8 cellular contexts compared by ENCODE assay signal in the genomic region with DNA sequence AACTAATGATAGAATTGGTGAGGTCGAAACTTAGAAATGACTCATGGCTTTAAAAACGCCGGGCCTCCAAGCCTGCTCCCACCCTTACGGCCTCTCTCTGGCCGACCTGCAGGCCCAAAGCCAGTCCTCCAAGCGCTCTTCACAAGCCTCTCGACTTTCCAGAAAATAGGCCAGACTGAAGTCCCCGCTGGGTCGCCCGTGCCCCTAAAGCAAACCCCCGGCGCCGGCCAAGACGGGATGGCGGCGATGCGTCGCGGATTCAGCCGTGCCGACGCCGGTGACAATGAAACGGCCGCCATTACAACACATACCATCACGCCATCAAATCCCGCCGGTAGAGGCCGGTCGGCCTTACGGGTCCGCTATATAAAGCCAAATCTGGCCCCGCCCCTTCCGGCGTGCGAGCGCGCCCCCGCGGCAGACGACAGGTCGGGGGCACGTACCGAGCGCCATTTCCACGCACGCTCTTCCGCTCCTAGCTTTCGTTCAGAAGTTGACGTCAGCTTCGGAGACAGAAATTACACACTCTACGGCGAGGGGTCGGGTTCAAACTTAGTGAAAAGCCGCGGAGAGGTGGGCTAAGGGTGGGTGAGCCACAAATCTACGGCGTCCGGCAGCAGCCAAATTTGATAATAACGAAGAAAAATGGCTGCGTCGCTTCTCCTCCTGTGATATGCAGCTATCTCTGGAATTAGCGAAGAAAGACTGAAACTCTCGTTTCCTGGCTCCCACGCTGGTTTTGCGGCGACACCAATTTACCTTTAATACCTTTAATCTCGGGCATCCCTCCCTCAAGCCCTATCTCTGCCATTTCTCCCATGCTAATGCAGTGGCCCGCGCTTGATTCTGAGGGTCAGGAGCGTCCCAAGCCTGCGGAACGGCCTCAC. TPM values are rescaled to one million over a fixed set of nuclear protein-coding genes. Genes with fewer than 3 reads are reported as not detected.
A peak's percentile ranks its signal among the peaks of the same experiment; 100 is the strongest.
DNase-seq lines count a peak whose midpoint lies in the region; ATAC-seq and TF ChIP-seq lines count a peak whose summit lies in the region.

Gene RPL3, minus strand, starts transcription at position 340 of the 887 bp plus-strand sequence. Its CDS starts 26 bp downstream, at position 314.

- WGBS in tibial nerve, 2 donors, result 1% methylated on average over 44 to 45 of the region's 73 CpGs

- H3K9me3 Mint-ChIP-seq in activated naive CD8-positive, alpha-beta T cell treated with anti-CD3 and anti-CD28 coated beads, Interleukin-2, amount 50 U/mL, for 24 hours, result no peaks in the 10 kb centered on the region

- H3K27ac ChIP-seq in parathyroid adenoma (peak within 1 kb of the TSS; percentile 98), tibial nerve (peak within 1 kb of the TSS; percentile 92 to 99 (median 96))

- H3K4me1 Mint-ChIP-seq in activated naive CD8-positive, alpha-beta T cell treated with anti-CD3 and anti-CD28 coated beads, Interleukin-2, amount 50 U/mL, for 24 hours, result peaks cover 52% of the 10 kb centered on the region

- no peaks in the 10 kb centered on the region for H3K36me3 ChIP-seq in parathyroid adenoma (ENCODE audit: control insufficient read depth, insufficient read depth, low read length)
- peaks cover 2 to 37% (median 21%) of the 10 kb centered on the region in 3 donors for H3K36me3 ChIP-seq in tibial nerve

- H3K4me1 ChIP-seq in parathyroid adenoma (peaks cover 6% of the 10 kb centered on the region), tibial nerve (peaks cover 0 to 47% (median 33%) of the 10 kb centered on the region in 4 donors)

- TF ChIP-seq POLR2A in GM10847 (IDR thresholded peaks at IDR 0.05; ENCODE audit: extremely low read depth, insufficient read length) (peak; percentile 100), tibial nerve (IDR thresholded peaks at IDR 0.05) (peak; percentile 83 to 92)

- DNase-seq in NCI-H1417 (lab: John Stamatoyannopoulos, UW) (peak; percentile 90 to 99 (median 96)), SW480 (ENCODE audit: low spot score) (peak; percentile 96), Right ventricle myocardium superior (peak; percentile 99), tibial nerve (ENCODE audit: low spot score in 2 of 2) (peak; percentile 97 to 98)
- DNase-seq in activated naive CD8-positive, alpha-beta T cell treated with anti-CD3 and anti-CD28 coated beads, Interleukin-2, amount 50 U/mL, for 24 hours, result peak; percentile 97

- H3K4me3 ChIP-seq in parathyroid adenoma (ENCODE audit: low read depth, low read length), result peak within 1 kb of the TSS; percentile 97
- peak within 1 kb of the TSS; percentile 63 to 76 (median 74) for H3K4me3 ChIP-seq in tibial nerve

- peak within 1 kb of the TSS; percentile 95 for H3K4me3 Mint-ChIP-seq in activated naive CD8-positive, alpha-beta T cell treated with anti-CD3 and anti-CD28 coated beads, Interleukin-2, amount 50 U/mL, for 24 hours

- H3K27ac Mint-ChIP-seq in activated naive CD8-positive, alpha-beta T cell treated with anti-CD3 and anti-CD28 coated beads, Interleukin-2, amount 50 U/mL, for 24 hours, result peak within 1 kb of the TSS; percentile 100

- H3K27me3 ChIP-seq in parathyroid adenoma (ENCODE audit: control insufficient read depth, insufficient read depth, low read length) (no peaks in the 10 kb centered on the region), tibial nerve (no peaks in the 10 kb centered on the region)

- peak; percentile 88 for ATAC-seq in HG02678 (IDR thresholded peaks at IDR 0.05; ENCODE audit: unreplicated experiment)
- peak; percentile 79 for ATAC-seq in activated naive CD8-positive, alpha-beta T cell treated with anti-CD3 and anti-CD28 coated beads, Interleukin-2, amount 50 U/mL, for 24 hours
- peak; percentile 93 for ATAC-seq in Right ventricle myocardium superior (ENCODE audit: poor library complexity)

- TF ChIP-seq CTCF in parathyroid adenoma (IDR thresholded peaks at IDR 0.05) (no peak), tibial nerve (IDR thresholded peaks at IDR 0.05) (peak in 3 of 5 experiments; percentile 31 to 69 (median 44))

- H3K36me3 Mint-ChIP-seq in activated naive CD8-positive, alpha-beta T cell treated with anti-CD3 and anti-CD28 coated beads, Interleukin-2, amount 50 U/mL, for 24 hours (ENCODE audit: low read depth), result peaks cover 56% of the 10 kb centered on the region

- H3K79me2 ChIP-seq in parathyroid adenoma, result peaks cover 4% of the 10 kb centered on the region

- H3K9ac ChIP-seq in parathyroid adenoma, result peak within 1 kb of the TSS; percentile 80

- peak; percentile 97 to 100 for TF ChIP-seq EP300 in tibial nerve (IDR thresholded peaks at IDR 0.05)

- peaks cover 3% of the 10 kb centered on the region for H3K27me3 Mint-ChIP-seq in activated naive CD8-positive, alpha-beta T cell treated with anti-CD3 and anti-CD28 coated beads, Interleukin-2, amount 50 U/mL, for 24 hours

- peak within 1 kb of the TSS; percentile 87 for H2AFZ ChIP-seq in parathyroid adenoma

- intact Hi-C loops in Right ventricle myocardium superior (cut with DNase I), result no loop called here

- H3K9me3 ChIP-seq in parathyroid adenoma (ENCODE audit: control insufficient read depth, low read length) (no peaks in the 10 kb centered on the region), tibial nerve (no peaks in the 10 kb centered on the region)

- peak within 1 kb of the TSS; percentile 92 for H3K4me2 ChIP-seq in parathyroid adenoma (ENCODE audit: low read length)

RNA-seq across cellular contexts. Expression of gene RPL3, which starts in this region (rescaled TPM):
- total RNA-seq in Right ventricle myocardium superior (300 TPM), tibial nerve (1,000 to 10,000 TPM; 1,869 to 2,331 (median 1,970) TPM)

Comparison
In these comparisons a context has a peak if more than half of its experiments do, and no peak if none do; other contexts are left out.
1. Peak in every context shown above with its lines: DNase-seq, ATAC-seq, H3K4me3 ChIP-seq and H3K27ac ChIP-seq.